In genomic region chr11:22634897-22635629, GRCh38 we compare ENCODE assay signal across 10 cellular contexts. TPM values are rescaled to one million over a fixed set of nuclear protein-coding genes. Genes with fewer than 3 reads are reported as not detected.
DNase-seq lines count a peak whose midpoint lies in the region; ATAC-seq and TF ChIP-seq lines count a peak whose summit lies in the region.
"Had no signal": no experiment of that assay in that cellular context is flagged by ENCODE, and none has a peak within 500 bp of the region (broad histone marks: within the 10 kb centered on the region; RNA-seq: fewer than 3 reads in every experiment).

No MANE protein-coding gene starts in this region.

- DNase-seq in DMS 273 (lab: John Stamatoyannopoulos, UW; ENCODE audit: unreplicated experiment) = peak; percentile 82
- DNase-seq in Jurkat, Clone E6-1 (ENCODE audit: low read depth, low spot score) = peak; percentile 27
- DNase-seq in WTC11 (ENCODE audit: low spot score) = peak; percentile 33
- DNase-seq in kidney glomerular epithelial cell (lab: John Stamatoyannopoulos, UW) = peak; percentile 4
- DNase-seq in CD4-positive, alpha-beta T cell = no peak
- no peak for DNase-seq in hippocampal formation (lab: John Stamatoyannopoulos, UW)
- no peak for DNase-seq in esophagus squamous epithelium (lab: John Stamatoyannopoulos, UW)
- DNase-seq in OCI-M1 (lab: John Stamatoyannopoulos, UW) = no peak
- DNase-seq: activated CD4-positive, alpha-beta T cell treated with anti-CD3 and anti-CD28 coated beads, Interleukin-2, amount 50 U/mL, for 1 hour had no signal

- peaks cover 5% of the 10 kb centered on the region for H3K9me3 Mint-ChIP-seq in WTC11
- no peaks in the 10 kb centered on the region for H3K9me3 Mint-ChIP-seq in CD4-positive, alpha-beta T cell

- no peak overlapping the region for H3K4me3 Mint-ChIP-seq in WTC11
- no peak overlapping the region for H3K4me3 Mint-ChIP-seq in CD4-positive, alpha-beta T cell

- CTCF ChIA-PET in WTC11 (lab: Charles Lee) = interaction anchor here (0.7 to 1.2 kb wide), 3 partner anchors 10 to 391 kb away, joined by 3 to 5 read pairs (median 4); partner anchors contain the start of gene FANCF
- CTCF ChIA-PET in CD4-positive, alpha-beta T cell (lab: Charles Lee) = no interaction called here

- H3K27ac ChIP-seq in CD4-positive, alpha-beta T cell (ENCODE audit: low read depth, low read length) = no peak overlapping the region
- no peak overlapping the region for H3K27ac ChIP-seq in esophagus squamous epithelium
- H3K27ac ChIP-seq: cardiac muscle cell had no signal

- TF ChIP-seq POLR2A in esophagus squamous epithelium (IDR thresholded peaks at IDR 0.05) = no peak

- TF ChIP-seq CTCF in WTC11 (IDR thresholded peaks at IDR 0.05) (no peak), esophagus squamous epithelium (IDR thresholded peaks at IDR 0.05) (no peak)
- no peak for TF ChIP-seq CTCF in CD4-positive, alpha-beta T cell (IDR thresholded peaks at IDR 0.05)

- H3K4me1 Mint-ChIP-seq in WTC11 = peaks cover 48% of the 10 kb centered on the region
- peaks cover 7% of the 10 kb centered on the region for H3K4me1 Mint-ChIP-seq in CD4-positive, alpha-beta T cell (ENCODE audit: low read depth)

- peak; percentile 79 for ATAC-seq in WTC11
- ATAC-seq in CD4-positive, alpha-beta T cell (ENCODE audit: poor library complexity) = no peak

- POLR2A ChIA-PET in WTC11 (lab: Charles Lee) = interaction anchor here (0.6 to 1.2 kb wide), 3 partner anchors 10 to 390 kb away, joined by 3 to 4 read pairs (median 3); partner anchors contain the start of gene FANCF
- POLR2A ChIA-PET in CD4-positive, alpha-beta T cell (lab: Charles Lee) = interaction anchor here (1.5 kb wide), 1 partner anchor 9 kb away, joined by 9 read pairs; the partner anchor contains the start of gene FANCF

- H3K27me3 Mint-ChIP-seq in WTC11 (ENCODE audit: low read depth) = peaks cover 37% of the 10 kb centered on the region
- no peaks in the 10 kb centered on the region for H3K27me3 Mint-ChIP-seq in CD4-positive, alpha-beta T cell

- no peaks in the 10 kb centered on the region for H3K4me1 ChIP-seq in esophagus squamous epithelium

- no peaks in the 10 kb centered on the region for H3K36me3 ChIP-seq in esophagus squamous epithelium
- H3K36me3 ChIP-seq: cardiac muscle cell had no signal

- 69 to 73% methylated on average over 2 to 3 of the region's 3 CpGs for WGBS in esophagus squamous epithelium, 2 donors

- intact Hi-C loops in CD4-positive, alpha-beta T cell (cut with DNase I, micrococcal nuclease) = no loop called here
- intact Hi-C loops in esophagus squamous epithelium (cut with DNase I) = no loop called here

- no peaks in the 10 kb centered on the region for H3K27me3 ChIP-seq in CD4-positive, alpha-beta T cell (ENCODE audit: control insufficient read depth, insufficient read depth, low read length)
- H3K27me3 ChIP-seq in esophagus squamous epithelium = no peaks in the 10 kb centered on the region
- H3K27me3 ChIP-seq: cardiac muscle cell had no signal

- no peak overlapping the region for H3K4me3 ChIP-seq in Jurkat, Clone E6-1 (ENCODE audit: low read length)
- H3K4me3 ChIP-seq in esophagus squamous epithelium = no peak overlapping the region
- H3K4me3 ChIP-seq: cardiac muscle cell had no signal

- no peaks in the 10 kb centered on the region for H3K9me3 ChIP-seq in CD4-positive, alpha-beta T cell (ENCODE audit: control insufficient read depth, low read length)
- H3K9me3 ChIP-seq in esophagus squamous epithelium = no peaks in the 10 kb centered on the region

- 0 out of 2 replicates have a peak, but pooled peaks cover 3% of the 10 kb centered on the region for H3K36me3 Mint-ChIP-seq in WTC11
- H3K36me3 Mint-ChIP-seq in CD4-positive, alpha-beta T cell (ENCODE audit: low read depth) = no peaks in the 10 kb centered on the region

- H3K27ac Mint-ChIP-seq in WTC11 = 0 out of 2 replicates have a peak overlapping the region, but pooled peaks have one; percentile 13
- no peak overlapping the region for H3K27ac Mint-ChIP-seq in CD4-positive, alpha-beta T cell

TF ChIP-seq in WTC11, 78 proteins besides CTCF, POLR2A, EP300 and RAD21:
- TF ChIP-seq GABPB1 (CRISPR knock-in tag; IDR thresholded peaks at IDR 0.05) (peak; percentile 14; the same call in 1 of the 2 replicates), FOXK1 (CRISPR knock-in tag; IDR thresholded peaks at IDR 0.05) (no peak), ZBTB43 (CRISPR knock-in tag; IDR thresholded peaks at IDR 0.05) (no peak), ZNF423 (CRISPR knock-in tag; IDR thresholded peaks at IDR 0.05) (0 out of 2 replicates have a peak, but pooled peaks have one; percentile 15)

RNA-seq across cellular contexts. Expression of gene FANCF, which starts 9.4 kb away (rescaled TPM):
- 7.0 TPM for polyA plus RNA-seq in Jurkat, Clone E6-1 (2012; ENCODE audit: insufficient read depth, insufficient read length)
- total RNA-seq in WTC11 (2021) = 23.0 to 23.4 TPM (median 23.2 TPM) in 3 replicates
- total RNA-seq in CD4-positive, alpha-beta T cell = 1 to 10 TPM; 7.2 to 7.4 TPM
- 1 to 10 TPM; 4.4 to 9.1 (median 6.0) TPM for total RNA-seq in esophagus squamous epithelium

RNA-seq across cellular contexts. Expression of gene GAS2, which starts 31.3 kb away (rescaled TPM):
- polyA plus RNA-seq in Jurkat, Clone E6-1 (2012; ENCODE audit: insufficient read depth, insufficient read length) = 4.6 TPM
- 1.8 to 3.0 TPM (median 2.4 TPM) in 3 replicates for total RNA-seq in WTC11 (2021)
- 1 to 10 TPM; 2.2 to 2.9 TPM for total RNA-seq in CD4-positive, alpha-beta T cell
- 1 to 10 TPM in 3 of 4 donors, under 1 TPM in 1; 0.15 to 4.0 (median 2.5) TPM for total RNA-seq in esophagus squamous epithelium

Comparison
In these comparisons a context has a peak if more than half of its experiments do, and no peak if none do; other contexts are left out.
1. DNase-seq: peak in DMS 273 (single experiment), Jurkat, Clone E6-1 (single experiment), WTC11 (single experiment) and kidney glomerular epithelial cell (single experiment); none in CD4-positive, alpha-beta T cell (0 of 10), hippocampal formation (0 of 2), esophagus squamous epithelium (single experiment) and OCI-M1 (single experiment).